9 cellular contexts compared by ENCODE assay signal in genomic region chr11:115990004-115990447, GRCh38.
DNase-seq lines count a peak whose midpoint lies in the region; ATAC-seq and TF ChIP-seq lines count a peak whose summit lies in the region.
"Had no signal": no experiment of that assay in that cellular context is flagged by ENCODE, and none has a peak within 500 bp of the region (broad histone marks: within the 10 kb centered on the region; RNA-seq: fewer than 3 reads in every experiment).

No MANE protein-coding gene starts in this region.

- H3K27ac Mint-ChIP-seq in nephron, result no peak overlapping the region

- H3K36me3 Mint-ChIP-seq in nephron (ENCODE audit: low read depth), result peaks cover 3% of the 10 kb centered on the region

- H4K91ac ChIP-seq in IMR-90 (ENCODE audit: insufficient read depth, low read depth, low read length), result no peak overlapping the region

- H3K9ac ChIP-seq in IMR-90 (ENCODE audit: low read depth, low read length) (no peak overlapping the region), colonic mucosa (ENCODE audit: low read depth in 2 of 2, low read length in 2 of 2) (no peak overlapping the region)

- BruUV-seq in IMR-90 (replicated peaks; lab: Mats Ljungman, UMichigan), result no TSS peak

- WGBS in IMR-90 (ENCODE audit: extremely low coverage in 2 of 2, insufficient read length in 1 of 2), 2 experiments, result 40% methylated on average over 8 of the region's 19 CpGs; no CpG with 5 or more reads in 1 of the 2 experiments

- H2BK5ac ChIP-seq in IMR-90 (ENCODE audit: low read depth, low read length, poor library complexity, severe bottlenecking), result no peak overlapping the region

- H3K79me1 ChIP-seq in IMR-90 (ENCODE audit: low read depth in 1 of 2, low read length in 2 of 2), result no peaks in the 10 kb centered on the region

- intact Hi-C loops in IMR-90 (cut with micrococcal nuclease), result no loop called here
- intact Hi-C loops in colonic mucosa (cut with DNase I), result loop anchor here (10.0 kb wide), 1 partner anchor 225 kb away; no protein-coding TSS in a partner anchor

- no peak overlapping the region for H3K56ac ChIP-seq in IMR-90 (ENCODE audit: extremely low read depth, insufficient read depth, low read length)

- no peak overlapping the region for H4K8ac ChIP-seq in IMR-90 (ENCODE audit: low read depth in 2 of 2, low read length in 2 of 2)

- no peak overlapping the region for H3K4ac ChIP-seq in IMR-90 (ENCODE audit: low read depth, low read length)

- no peak overlapping the region for H2AFZ ChIP-seq in IMR-90 (replicated peaks; ENCODE audit: low read length, poor library complexity)

- dilution Hi-C loops in IMR-90 (cut with HindIII; ENCODE audit: low sequenced_read_pairs, unreplicated experiment), result no loop called here

- H3K4me1 Mint-ChIP-seq in nephron, result peaks cover 16% of the 10 kb centered on the region

- POLR2A ChIA-PET in GM10248 (lab: Yijun Ruan, JAX), result no interaction called here
- POLR2A ChIA-PET in IMR-90 (lab: Charles Lee; ENCODE audit: unreplicated experiment), result no interaction called here

- no peaks in the 10 kb centered on the region for H4K20me1 ChIP-seq in IMR-90 (ENCODE audit: insufficient read depth, low read length)

- H3K4me3 Mint-ChIP-seq in nephron, result no peak overlapping the region

- H3K23ac ChIP-seq in IMR-90 (ENCODE audit: low read depth, low read length), result no peak overlapping the region

- in situ Hi-C loops in IMR-90 (cut with MboI; ENCODE audit: low sequenced_read_pairs), result no loop called here

- H3K4me3 ChIP-seq in IMR-90 (ENCODE audit: insufficient read depth, low read depth, low read length) (no peak overlapping the region), colonic mucosa (no peak overlapping the region)

- H3K9me1 ChIP-seq in IMR-90 (ENCODE audit: insufficient read depth, low read length), result no peaks in the 10 kb centered on the region

- ATAC-seq in IMR-90 (ENCODE audit: low read depth) (peak; percentile 63), HG03097 (IDR thresholded peaks at IDR 0.05; ENCODE audit: low FRiP score, unreplicated experiment) (no peak)
- ATAC-seq: stimulated activated naive CD8-positive, alpha-beta T cell treated with anti-CD3 and anti-CD28 coated beads, Interleukin-15, Interleukin-2, amounts not matched to agents 100 U/mL and 50 U/mL, for 24 hours had no signal

- H3K4me1 ChIP-seq in IMR-90 (ENCODE audit: control insufficient read depth, insufficient read depth, low read length), result no peaks in the 10 kb centered on the region
- H3K4me1 ChIP-seq in colonic mucosa, result no peaks in the 10 kb centered on the region

- no peaks in the 10 kb centered on the region for H3K27me3 ChIP-seq in IMR-90 (ENCODE audit: control insufficient read depth, insufficient read depth, low read length)
- H3K27me3 ChIP-seq in colonic mucosa, result no peaks in the 10 kb centered on the region

- H3K18ac ChIP-seq in IMR-90 (ENCODE audit: low read depth, low read length), result no peak overlapping the region

- no peak overlapping the region for H3K14ac ChIP-seq in IMR-90 (replicated peaks; ENCODE audit: low read depth, low read length)

- peaks cover 2% of the 10 kb centered on the region for H3K9me3 Mint-ChIP-seq in nephron

- H4K5ac ChIP-seq in IMR-90 (ENCODE audit: low read depth, low read length), result no peak overlapping the region

- CTCF ChIA-PET in GM10248 (lab: Yijun Ruan, JAX) (interaction anchor here (1.1 to 3.8 kb wide), 19 partner anchors 8 to 105 kb away, joined by 3 to 20 read pairs (median 4); no protein-coding TSS in a partner anchor), IMR-90 (lab: Yijun Ruan, JAX) (no interaction called here)

- peaks cover 4% of the 10 kb centered on the region for H3K27me3 Mint-ChIP-seq in nephron (ENCODE audit: low read depth)

- H2BK120ac ChIP-seq in IMR-90 (ENCODE audit: low read depth, low read length), result no peak overlapping the region

- 0 out of 2 replicates have a peak, but pooled peaks have one; percentile 20 for TF ChIP-seq RAD21 in IMR-90 (IDR thresholded peaks at IDR 0.05; ENCODE audit: low read length)

- no peak overlapping the region for H2AK9ac ChIP-seq in IMR-90 (replicated peaks; ENCODE audit: low read depth, low read length, poor library complexity)

- peaks cover 2% of the 10 kb centered on the region; the same call in 1 of the 2 replicates for H3K9me3 ChIP-seq in IMR-90 (ENCODE audit: control insufficient read depth, insufficient read depth, low read length)
- H3K9me3 ChIP-seq in colonic mucosa, result no peaks in the 10 kb centered on the region

- TF ChIP-seq POLR2A in IMR-90 (IDR thresholded peaks at IDR 0.05; ENCODE audit: low read depth, low read length), result no peak

- H2AK5ac ChIP-seq in IMR-90 (ENCODE audit: low read depth, low read length), result no peak overlapping the region

- H3K36me3 ChIP-seq in IMR-90 (ENCODE audit: control insufficient read depth, insufficient read depth, low read length), result no peaks in the 10 kb centered on the region
- H3K36me3 ChIP-seq in colonic mucosa, result no peaks in the 10 kb centered on the region

- no peak overlapping the region for H2BK15ac ChIP-seq in IMR-90 (ENCODE audit: low read depth, low read length)

- H3K4me2 ChIP-seq in IMR-90 (ENCODE audit: low read depth, low read length), result no peak overlapping the region; the same call in 1 of the 2 replicates

- no peak overlapping the region for H2BK20ac ChIP-seq in IMR-90 (ENCODE audit: low read depth, low read length)

- peak; percentile 67 for TF ChIP-seq CTCF in GM10248 (IDR thresholded peaks at IDR 0.05; ENCODE audit: control extremely low read depth, extremely low read depth, low read depth, missing control alignments)
- peak; percentile 28; the same call in 1 of the 2 replicates for TF ChIP-seq CTCF in IMR-90 (conservative IDR thresholded peaks at IDR 0.05; ENCODE audit: low read depth, low read length)
- peak; percentile 68 for TF ChIP-seq CTCF in colonic mucosa (IDR thresholded peaks at IDR 0.05)
- TF ChIP-seq CTCF in nephron (IDR thresholded peaks at IDR 0.05; ENCODE audit: unreplicated experiment in 3 of 3), result peak; percentile 43 to 52 (median 50)

- no peak overlapping the region for H3K27ac ChIP-seq in IMR-90 (ENCODE audit: insufficient read depth, low read length)
- no peak overlapping the region for H3K27ac ChIP-seq in colonic mucosa

- DNase-seq in GM10248 (ENCODE audit: extremely low spot score), result peak; percentile 69
- DNase-seq in IMR-90, result no peak
- DNase-seq in colonic mucosa, result no peak
- DNase-seq in epidermal melanocyte (ENCODE audit: insufficient read length, low spot score), result no peak
- no peak for DNase-seq in AG08396 (ENCODE audit: low spot score)
- no peak for DNase-seq in SIG-M5 (lab: John Stamatoyannopoulos, UW)
- DNase-seq: stimulated activated naive CD8-positive, alpha-beta T cell treated with anti-CD3 and anti-CD28 coated beads, Interleukin-15, Interleukin-2, amounts not matched to agents 100 U/mL and 50 U/mL, for 24 hours had no signal

TF ChIP-seq in IMR-90, 13 proteins besides CTCF, POLR2A, EP300 and RAD21:
- TF ChIP-seq FOS (IDR thresholded peaks at IDR 0.05; ENCODE audit: low read depth, low read length) (no peak), CHD1 (IDR thresholded peaks at IDR 0.05; ENCODE audit: low read depth, low read length) (no peak), MXI1 (IDR thresholded peaks at IDR 0.05; ENCODE audit: borderline replicate concordance, low read depth, low read length) (no peak), SMC3 (IDR thresholded peaks at IDR 0.05; ENCODE audit: low read depth, low read length) (no peak), NFE2L2 (IDR thresholded peaks at IDR 0.05; ENCODE audit: low read depth, low read length) (no peak), MAZ (IDR thresholded peaks at IDR 0.05; ENCODE audit: borderline replicate concordance, low read depth, low read length) (no peak), RCOR1 (IDR thresholded peaks at IDR 0.05; ENCODE audit: insufficient replicate concordance, low read length) (no peak), MAFK (IDR thresholded peaks at IDR 0.05; ENCODE audit: low read depth, low read length) (no peak), BHLHE40 (IDR thresholded peaks at IDR 0.05; ENCODE audit: low read depth, low read length) (no peak), CEBPB (IDR thresholded peaks at IDR 0.05; ENCODE audit: low read depth, low read length) (no peak), ELK1 (IDR thresholded peaks at IDR 0.05; ENCODE audit: borderline replicate concordance, low read depth, low read length) (no peak), RFX5 (IDR thresholded peaks at IDR 0.05; ENCODE audit: low read depth, low read length) (no peak)
- TF ChIP-seq, protein P1, sequence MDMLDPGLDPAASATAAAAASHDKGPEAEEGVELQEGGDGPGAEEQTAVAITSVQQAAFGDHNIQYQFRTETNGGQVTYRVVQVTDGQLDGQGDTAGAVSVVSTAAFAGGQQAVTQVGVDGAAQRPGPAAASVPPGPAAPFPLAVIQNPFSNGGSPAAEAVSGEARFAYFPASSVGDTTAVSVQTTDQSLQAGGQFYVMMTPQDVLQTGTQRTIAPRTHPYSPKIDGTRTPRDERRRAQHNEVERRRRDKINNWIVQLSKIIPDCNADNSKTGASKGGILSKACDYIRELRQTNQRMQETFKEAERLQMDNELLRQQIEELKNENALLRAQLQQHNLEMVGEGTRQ (IDR thresholded peaks at IDR 0.05; ENCODE audit: low read depth, low read length), result no peak
